ENCODE assay signal across 1 cellular context in genomic region chr12:131928080-131928764, GRCh38.
TF ChIP-seq lines count a peak whose summit lies in the region.

No MANE protein-coding gene starts in this region.

TF ChIP-seq in K562, 482 proteins besides CTCF, POLR2A, EP300 and RAD21 (continued from another document and continues in another):
- TF ChIP-seq CBFA2T3 (IDR thresholded peaks at IDR 0.05) (no peak), E4F1 (CRISPR knock-in tag; IDR thresholded peaks at IDR 0.05; ENCODE audit: borderline replicate concordance) (no peak), BRCA1 (IDR thresholded peaks at IDR 0.05) (no peak), BRCA1 (CRISPR knock-in tag; IDR thresholded peaks at IDR 0.05) (no peak), HMBOX1 (IDR thresholded peaks at IDR 0.05) (no peak), NELFE (IDR thresholded peaks at IDR 0.05; ENCODE audit: insufficient read depth, insufficient read length) (no peak), GABPA (tag; conservative IDR thresholded peaks at IDR 0.05; ENCODE audit: low read depth) (no peak), SREBF1 (IDR thresholded peaks at IDR 0.05; ENCODE audit: borderline replicate concordance, low read depth, low read length) (no peak), KDM4B (IDR thresholded peaks at IDR 0.05; ENCODE audit: borderline replicate concordance in 2 of 2, low read depth in 1 of 2) (no peak), E2F6 (IDR thresholded peaks at IDR 0.05; ENCODE audit: borderline replicate concordance in 1 of 2, extremely low read depth in 1 of 2, insufficient read depth in 1 of 2, insufficient read length in 1 of 2, low read depth in 1 of 2, low read length in 1 of 2, poor library complexity in 1 of 2, severe bottlenecking in 1 of 2) (no peak), ZNF384 (IDR thresholded peaks at IDR 0.05; ENCODE audit: low read depth, low read length) (peak; percentile 63; the same call in 1 of the 2 replicates), ZNF639 (CRISPR knock-in tag; conservative IDR thresholded peaks at IDR 0.05 in 1 of 2, IDR thresholded peaks at IDR 0.05 in 1 of 2) (no peak), ZNF174 (CRISPR knock-in tag; IDR thresholded peaks at IDR 0.05) (no peak), NBN (IDR thresholded peaks at IDR 0.05; ENCODE audit: low read depth) (peak; percentile 91), ZKSCAN1 (IDR thresholded peaks at IDR 0.05; ENCODE audit: low read depth, low read length) (no peak), SIX5 (IDR thresholded peaks at IDR 0.05; ENCODE audit: borderline replicate concordance in 1 of 2, insufficient read depth in 1 of 2, low read depth in 1 of 2, low read length in 2 of 2) (no peak), ZNF436 (CRISPR knock-in tag; IDR thresholded peaks at IDR 0.05) (no peak), LEF1 (IDR thresholded peaks at IDR 0.05) (0 out of 2 replicates have a peak, but pooled peaks have one; percentile 31), HMG20A (CRISPR knock-in tag; conservative IDR thresholded peaks at IDR 0.05) (no peak), SIN3B (IDR thresholded peaks at IDR 0.05; ENCODE audit: low read depth) (no peak), ELF4 (CRISPR knock-in tag; IDR thresholded peaks at IDR 0.05) (no peak), CTCFL (IDR thresholded peaks at IDR 0.05; ENCODE audit: borderline replicate concordance, insufficient read depth, low read depth, low read length, poor library complexity, severe bottlenecking) (no peak), MEF2D (tag; conservative IDR thresholded peaks at IDR 0.05; ENCODE audit: low read depth) (no peak), ZNF511 (CRISPR knock-in tag; IDR thresholded peaks at IDR 0.05) (no peak), ZFPM2 (CRISPR knock-in tag; IDR thresholded peaks at IDR 0.05) (no peak), RAD51 (IDR thresholded peaks at IDR 0.05; ENCODE audit: borderline replicate concordance, low read depth) (no peak), MEF2A (IDR thresholded peaks at IDR 0.05; ENCODE audit: control insufficient read depth, low read depth, low read length) (no peak), PHTF2 (CRISPR knock-in tag; IDR thresholded peaks at IDR 0.05) (no peak), PHF8 (IDR thresholded peaks at IDR 0.05; ENCODE audit: borderline replicate concordance, low read length) (no peak), MGA (IDR thresholded peaks at IDR 0.05) (peak; percentile 43; the same call in 1 of the 2 replicates), MBD2 (IDR thresholded peaks at IDR 0.05; ENCODE audit: borderline replicate concordance, low read depth) (no peak), LCOR (CRISPR knock-in tag; IDR thresholded peaks at IDR 0.05) (no peak), USF1 (CRISPR knock-in tag; IDR thresholded peaks at IDR 0.05) (no peak), SRF (CRISPR knock-in tag; IDR thresholded peaks at IDR 0.05) (peak in 1 of 2 experiments; percentile 32; a peak in 1 of 4 replicates), ZNF586 (CRISPR knock-in tag; conservative IDR thresholded peaks at IDR 0.05) (no peak), NR2C1 (IDR thresholded peaks at IDR 0.05) (no peak), NR2C1 (tag; IDR thresholded peaks at IDR 0.05) (peak; percentile 55; the same call in 1 of the 2 replicates), ZNF146 (CRISPR knock-in tag; IDR thresholded peaks at IDR 0.05; ENCODE audit: unreplicated experiment) (no peak), NRF1 (conservative IDR thresholded peaks at IDR 0.05 in 1 of 2, IDR thresholded peaks at IDR 0.05 in 1 of 2) (0 out of 4 replicates have a peak, but pooled peaks of 1 of the 2 experiments have one; percentile 21), ASH1L (IDR thresholded peaks at IDR 0.05; ENCODE audit: borderline replicate concordance, low read depth, partially characterized antibody) (no peak), ARID2 (IDR thresholded peaks at IDR 0.05) (no peak), CSDE1 (IDR thresholded peaks at IDR 0.05) (no peak), RBM39 (optimal IDR thresholded peaks at IDR 0.05; ENCODE audit: low read depth, low read length) (no peak)
